In genomic region chr1:87284456-87285240, GRCh38 we compare ENCODE assay signal across 16 cellular contexts. TPM values are rescaled to one million over a fixed set of nuclear protein-coding genes. Genes with fewer than 3 reads are reported as not detected.
DNase-seq lines count a peak whose midpoint lies in the region; ATAC-seq, FAIRE-seq and TF ChIP-seq lines count a peak whose summit lies in the region.
"Had no signal": no experiment of that assay in that cellular context is flagged by ENCODE, and none has a peak within 500 bp of the region (broad histone marks: within the 10 kb centered on the region; RNA-seq: fewer than 3 reads in every experiment).

No MANE protein-coding gene starts in this region.

- H3K36me3 ChIP-seq in K562 (ENCODE audit: control insufficient read depth, insufficient read depth, low read length) (no peaks in the 10 kb centered on the region), trophoblast cell (ENCODE audit: control insufficient read depth in 1 of 2, insufficient read depth in 2 of 2, low read length in 2 of 2) (no peaks in the 10 kb centered on the region)
- H3K36me3 ChIP-seq: BLaER1 had no signal

- H4K91ac ChIP-seq in trophoblast cell (ENCODE audit: low read depth, low read length): no peak overlapping the region

- TF ChIP-seq POLR2A in K562 (conservative IDR thresholded peaks at IDR 0.05): no peak

- H2BK120ac ChIP-seq in trophoblast cell (ENCODE audit: insufficient read depth, low read length, poor library complexity): no peak overlapping the region

- H3K4me3 ChIP-seq in K562 (no peak overlapping the region), trophoblast cell (ENCODE audit: low read depth, low read length) (no peak overlapping the region)
- H3K4me3 ChIP-seq: BLaER1 had no signal

- no peak overlapping the region for H4K8ac ChIP-seq in trophoblast cell (ENCODE audit: low read depth, low read length)

- no peak for TF ChIP-seq EP300 in K562 (IDR thresholded peaks at IDR 0.05; ENCODE audit: low read length)

- CTCF ChIA-PET in K562 (lab: Yijun Ruan, JAX; ENCODE audit: low intra/inter-chr PET ratio): no interaction called here

- TF ChIP-seq RAD21 in K562 (CRISPR knock-in tag; conservative IDR thresholded peaks at IDR 0.05 in 1 of 2, IDR thresholded peaks at IDR 0.05 in 1 of 2): no peak

- H3K4ac ChIP-seq in trophoblast cell (ENCODE audit: low read depth, low read length): no peak overlapping the region

- H3K4me2 ChIP-seq in K562 (ENCODE audit: insufficient read depth, low read length) (no peak overlapping the region), trophoblast cell (ENCODE audit: low read length) (no peak overlapping the region)
- H3K4me2 ChIP-seq: BLaER1 had no signal

- intact Hi-C loops in K562 (cut with micrococcal nuclease): loop anchor here (5.0 kb wide), 2 partner anchors 132 to 152 kb away; no protein-coding TSS in a partner anchor

- H2AK5ac ChIP-seq in trophoblast cell (ENCODE audit: low read length): no peak overlapping the region

- BruUV-seq in K562 (replicated peaks; lab: Mats Ljungman, UMichigan): no TSS peak

- no peak overlapping the region for H2BK5ac ChIP-seq in trophoblast cell (ENCODE audit: low read depth, low read length, poor library complexity)

- TF ChIP-seq CTCF in K562 (IDR thresholded peaks at IDR 0.05 in 2 of 3, conservative IDR thresholded peaks at IDR 0.05 in 1 of 3; ENCODE audit: insufficient read depth in 2 of 3, low read depth in 1 of 3, low read length in 3 of 3): no peak

- POLR2A ChIA-PET in K562 (lab: Yijun Ruan, JAX): interaction anchor here (0.8 kb wide), 1 partner anchor 9 kb away, joined by 4 read pairs; no protein-coding TSS in a partner anchor

- peak; percentile 5 for DNase-seq in NCI-H2107 treated with DMSO at 0.1 percent for 48 hours (lab: John Stamatoyannopoulos, UW; ENCODE audit: unreplicated experiment)
- no peak for DNase-seq in NCI-H2107 (lab: John Stamatoyannopoulos, UW)
- peak; percentile 56 for DNase-seq in NCI-H226
- peak in 2 of 4 experiments; percentile 17 to 18 for DNase-seq in K562 (ENCODE audit: extremely low read depth in 1 of 4, low spot score in 3 of 4)
- DNase-seq in trophoblast cell: peak; percentile 95 to 97
- DNase-seq in kidney tubule cell (ENCODE audit: low spot score): no peak
- no peak for DNase-seq in effector CD8-positive, alpha-beta T cell (lab: John Stamatoyannopoulos, UW)
- DNase-seq: CD8-positive, alpha-beta memory T cell; GOT3; MM.1S; NCI-H187; NCI-H524 treated with DMSO at 0.1 percent for 48 hours; RPMI8226 had no signal

- H3K9ac ChIP-seq in K562 (ENCODE audit: insufficient read depth in 1 of 2, low read depth in 2 of 2, low read length in 2 of 2): no peak overlapping the region
- H3K9ac ChIP-seq in trophoblast cell (ENCODE audit: low read length): no peak overlapping the region
- H3K9ac ChIP-seq: BLaER1 had no signal

- no peak overlapping the region for H3K18ac ChIP-seq in trophoblast cell (ENCODE audit: low read length)

- H3K23ac ChIP-seq in trophoblast cell (ENCODE audit: low read length): no peak overlapping the region

- peaks cover 0 to 12% of the 10 kb centered on the region in 2 experiments; a peak in 1 of 5 replicates for H3K27me3 ChIP-seq in K562 (ENCODE audit: control insufficient read depth in 2 of 2, insufficient read depth in 2 of 2, low read length in 2 of 2)
- H3K27me3 ChIP-seq in trophoblast cell (ENCODE audit: insufficient read depth, low read length): no peaks in the 10 kb centered on the region
- H3K27me3 ChIP-seq: BLaER1 had no signal

- H3K9me1 ChIP-seq in K562 (ENCODE audit: control insufficient read depth, insufficient read depth, low read length): no peaks in the 10 kb centered on the region

- no peaks in the 10 kb centered on the region; the same call in 1 of the 2 replicates for H4K20me1 ChIP-seq in K562 (replicated peaks; ENCODE audit: control insufficient read depth, insufficient read depth, low read length)
- H4K20me1 ChIP-seq: BLaER1 had no signal

- H2BK12ac ChIP-seq in trophoblast cell (ENCODE audit: low read length): no peak overlapping the region

- H3K14ac ChIP-seq in trophoblast cell (ENCODE audit: low read length): no peak overlapping the region

- ATAC-seq in K562: peak; percentile 67
- ATAC-seq in GM19324 (IDR thresholded peaks at IDR 0.05; ENCODE audit: low FRiP score, unreplicated experiment): no peak

- no peak for FAIRE-seq in K562 (lab: Jason Lieb, UNC)
- FAIRE-seq: GM12892 had no signal

- H3K79me1 ChIP-seq in trophoblast cell (ENCODE audit: low read length): no peaks in the 10 kb centered on the region

- H2AFZ ChIP-seq in K562 (ENCODE audit: low read depth, low read length): no peak overlapping the region
- H2AFZ ChIP-seq in trophoblast cell (ENCODE audit: insufficient read depth, low read length, poor library complexity): no peak overlapping the region

- H3K9me3 ChIP-seq in K562 (replicated peaks; ENCODE audit: control insufficient read depth, insufficient read depth, low read depth, low read length): no peaks in the 10 kb centered on the region
- no peaks in the 10 kb centered on the region for H3K9me3 ChIP-seq in trophoblast cell (ENCODE audit: insufficient read depth, low read depth, low read length)
- H3K9me3 ChIP-seq: BLaER1 had no signal

- H3K4me1 ChIP-seq in K562 (replicated peaks in 1 of 2; ENCODE audit: control insufficient read depth in 2 of 2, insufficient read depth in 2 of 2, low read length in 2 of 2) (peaks cover 0 to 2% of the 10 kb centered on the region in 2 experiments; a peak in 2 of 5 replicates), trophoblast cell (ENCODE audit: control insufficient read depth in 1 of 2, insufficient read depth in 2 of 2, low read length in 2 of 2) (peaks cover 0 to 2% of the 10 kb centered on the region in 2 experiments)

- H3K79me2 ChIP-seq in K562 (ENCODE audit: control insufficient read depth, insufficient read depth, low read length): no peaks in the 10 kb centered on the region
- H3K79me2 ChIP-seq in trophoblast cell (ENCODE audit: control insufficient read depth, insufficient read depth, low read length, poor library complexity): no peaks in the 10 kb centered on the region

- H4K12ac ChIP-seq in trophoblast cell (ENCODE audit: low read depth, low read length): no peak overlapping the region

- in situ Hi-C loops in K562 (cut with MboI): loop anchor here (10.0 to 25.0 kb wide), 2 partner anchors 150 to 653 kb away; no protein-coding TSS in a partner anchor

- 3% methylated on average over 13 of the region's 13 CpGs for whole genome bisulfite sequencing in K562 (ENCODE audit: insufficient coverage, low coverage, missing lambda C conversion rate)
- WGBS in trophoblast cell (ENCODE audit: extremely low coverage, insufficient coverage, insufficient read length): no CpG with 5 or more reads among the region's 13 CpGs

- H3K27ac ChIP-seq in K562 (ENCODE audit: extremely low read depth, low read depth, low read length): no peak overlapping the region
- H3K27ac ChIP-seq in trophoblast cell (ENCODE audit: low read depth, low read length): no peak overlapping the region
- H3K27ac ChIP-seq: BLaER1 had no signal

TF ChIP-seq in K562, 482 proteins besides CTCF, POLR2A, EP300 and RAD21 (continues in another document):
- TF ChIP-seq FOSL1 (tag; conservative IDR thresholded peaks at IDR 0.05) (0 out of 2 replicates have a peak, but pooled peaks have one; percentile 27), UBTF (IDR thresholded peaks at IDR 0.05; ENCODE audit: borderline replicate concordance in 1 of 2, low read depth in 2 of 2, low read length in 2 of 2) (no peak), POLR2H (tag; IDR thresholded peaks at IDR 0.05; ENCODE audit: low read depth) (no peak), CBX8 (IDR thresholded peaks at IDR 0.05; ENCODE audit: borderline replicate concordance, extremely low read depth, low read depth, low read length, poor library complexity, severe bottlenecking) (no peak), CEBPB (tag; IDR thresholded peaks at IDR 0.05) (peak; percentile 54; the same call in 1 of the 2 replicates), ARHGAP35 (IDR thresholded peaks at IDR 0.05; ENCODE audit: partially characterized antibody) (no peak), TAL1 (IDR thresholded peaks at IDR 0.05) (peak; percentile 70), ZNF174 (CRISPR knock-in tag; IDR thresholded peaks at IDR 0.05) (no peak), RBM17 (IDR thresholded peaks at IDR 0.05; ENCODE audit: borderline replicate concordance, low read depth, low read length) (no peak)

RNA-seq across cellular contexts. Expression of gene LMO4, which starts 44.0 kb away (rescaled TPM):
- total RNA-seq in K562 (2011; cell fraction: chromatin; rRNA removed; ENCODE audit: low replicate concordance): 7.3 and 9.3 TPM in 2 replicates
- 6.3 and 8.3 TPM in 2 replicates for total RNA-seq in K562 (2011; cell fraction: nucleolus; rRNA removed)
- 7.6 and 10.4 TPM in 2 replicates for total RNA-seq in K562 (2011; cell fraction: nucleoplasm; rRNA removed)
- 12.7 and 13.4 TPM in 2 replicates for total RNA-seq in K562 (2014; rRNA removed)
- 23.3 and 24.3 TPM in 2 replicates for total RNA-seq in K562 (2014; rRNA removed; fragmentation: Illumina TruSeq; extraction: Trizol)
- 16.0 and 17.5 TPM in 2 replicates for total RNA-seq in K562 (2015; rRNA removed; fragmentation: Illumina TruSeq; extraction: Trizol)
- total RNA-seq in K562 (2021): 32.0 and 32.9 TPM in 2 replicates
- 35.3 and 40.4 TPM in 2 replicates for polyA plus RNA-seq in K562 (2011; rRNA removed)
- 30.5 and 34.8 TPM in 2 replicates for polyA plus RNA-seq in K562 (2011; cell fraction: cytosol; rRNA removed)
- 26.9 and 35.6 TPM in 2 replicates for polyA plus RNA-seq in K562 (2011; cell fraction: nucleus; rRNA removed)
- polyA plus RNA-seq in K562 (2012): 23.1 and 41.8 TPM in 2 replicates
- polyA plus RNA-seq in K562 (2014; fragmentation: Illumina TruSeq; extraction: Trizol): 24.3 and 33.2 TPM in 2 replicates
- polyA plus RNA-seq in K562 (2014; fragmentation: Nextera tagmentation; extraction: Ambion mirVana): 1 to 10 TPM; 3.1 to 3.5 TPM
- polyA plus RNA-seq in K562 (2014; rRNA removed): 22.4 and 23.9 TPM in 2 replicates
- 17.1 and 18.6 TPM in 2 replicates for polyA minus RNA-seq in K562 (2011; rRNA and poly(A)+ RNA removed)
- 7.4 and 7.5 TPM in 2 replicates for polyA minus RNA-seq in K562 (2011; cell fraction: cytosol; rRNA and poly(A)+ RNA removed)
- polyA minus RNA-seq in K562 (2011; cell fraction: nucleus; rRNA and poly(A)+ RNA removed): 11.7 and 15.9 TPM in 2 replicates
- 197 TPM in 2 replicates for polyA plus RNA-seq in trophoblast cell (2013)

Comparison
In these comparisons a context has a peak if more than half of its experiments do, and no peak if none do; other contexts are left out.
1. DNase-seq: peak in NCI-H2107 treated with DMSO at 0.1 percent for 48 hours (single experiment), NCI-H226 (single experiment) and trophoblast cell (2 of 2); none in NCI-H2107 (single experiment), kidney tubule cell (single experiment) and effector CD8-positive, alpha-beta T cell (single experiment).